In the genomic region with DNA sequence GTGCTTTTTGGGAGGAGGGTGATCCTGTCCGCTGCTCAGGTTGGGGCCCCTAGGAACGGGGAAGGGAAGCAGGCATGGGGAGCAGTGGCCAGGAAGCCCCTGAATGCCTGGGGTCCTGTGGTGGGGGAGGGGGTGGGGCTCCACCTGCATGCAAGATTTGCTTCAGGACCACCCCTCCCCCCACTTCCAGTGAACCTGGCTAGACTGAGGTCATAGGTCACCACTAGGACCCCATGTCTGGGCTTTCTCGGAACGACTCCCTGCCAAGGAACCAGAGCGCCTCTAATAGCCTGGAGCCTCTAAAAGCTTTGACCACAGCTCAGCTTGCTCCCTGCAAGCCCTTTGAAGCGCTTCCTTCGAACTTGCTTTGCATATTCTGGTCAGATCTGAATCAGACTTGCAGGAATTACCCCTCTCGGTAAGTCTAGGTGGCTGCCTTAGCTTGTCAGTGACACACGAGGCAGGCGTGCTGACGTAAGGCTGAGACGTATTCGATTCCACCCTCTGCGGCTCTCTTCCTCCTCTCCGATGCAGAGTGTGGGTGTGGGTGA, we compare ENCODE assay signal across 8 cellular contexts. TPM values are rescaled to one million over a fixed set of nuclear protein-coding genes. Genes with fewer than 3 reads are reported as not detected.
DNase-seq lines count a peak whose midpoint lies in the region; ATAC-seq and TF ChIP-seq lines count a peak whose summit lies in the region.

No MANE protein-coding gene starts in this region.

- no peak for TF ChIP-seq CTCF in left ventricle myocardium inferior (IDR thresholded peaks at IDR 0.05; ENCODE audit: borderline replicate concordance)

- peak overlapping the region; percentile 82 for H3K4me3 Mint-ChIP-seq in activated T-helper 17 cell treated with anti-CD3 and anti-CD28 coated beads, Interleukin-2, amount 50 U/mL, for 72 hours

- H3K9me3 ChIP-seq in left ventricle myocardium inferior (replicated peaks), result no peaks in the 10 kb centered on the region

- H3K27me3 Mint-ChIP-seq in activated T-helper 17 cell treated with anti-CD3 and anti-CD28 coated beads, Interleukin-2, amount 50 U/mL, for 72 hours, result no peaks in the 10 kb centered on the region

- H3K4me1 Mint-ChIP-seq in activated T-helper 17 cell treated with anti-CD3 and anti-CD28 coated beads, Interleukin-2, amount 50 U/mL, for 72 hours, result peaks cover 19% of the 10 kb centered on the region

- H3K4me1 ChIP-seq in left ventricle myocardium inferior, result peaks cover 92% of the 10 kb centered on the region

- no peaks in the 10 kb centered on the region for H3K9me3 Mint-ChIP-seq in activated T-helper 17 cell treated with anti-CD3 and anti-CD28 coated beads, Interleukin-2, amount 50 U/mL, for 72 hours

- no peaks in the 10 kb centered on the region for H3K27me3 ChIP-seq in left ventricle myocardium inferior (ENCODE audit: low read depth)

- intact Hi-C loops in left ventricle myocardium inferior (cut with micrococcal nuclease), result no loop called here

- H3K27ac ChIP-seq in left ventricle myocardium inferior (replicated peaks), result peak overlapping the region; percentile 97

- H3K4me3 ChIP-seq in left ventricle myocardium inferior, result peak overlapping the region; percentile 85

- H3K36me3 Mint-ChIP-seq in activated T-helper 17 cell treated with anti-CD3 and anti-CD28 coated beads, Interleukin-2, amount 50 U/mL, for 72 hours (ENCODE audit: low read depth), result peaks cover 50% of the 10 kb centered on the region

- H3K27ac Mint-ChIP-seq in activated T-helper 17 cell treated with anti-CD3 and anti-CD28 coated beads, Interleukin-2, amount 50 U/mL, for 72 hours, result peak overlapping the region; percentile 94

- peak; percentile 83 for DNase-seq in RKO (ENCODE audit: low spot score)
- DNase-seq in left ventricle myocardium inferior, result no peak
- DNase-seq in stimulated activated CD4-positive, alpha-beta T cell treated with anti-CD3 and anti-CD28 coated beads, Interleukin-15, amount 100 ng/mL, for 48 hours (ENCODE audit: low read depth in 2 of 2), result peak; percentile 90 to 94
- no peak for DNase-seq in NCI-H146 (lab: John Stamatoyannopoulos, UW)
- DNase-seq in NCI-H69 (lab: John Stamatoyannopoulos, UW), result no peak

- ATAC-seq in GM18909 (IDR thresholded peaks at IDR 0.05; ENCODE audit: poor library complexity, unreplicated experiment) (peak; percentile 70), HG02981 (IDR thresholded peaks at IDR 0.05; ENCODE audit: unreplicated experiment) (peak; percentile 64)
- ATAC-seq in activated T-helper 17 cell treated with anti-CD3 and anti-CD28 coated beads, Interleukin-2, amount 50 U/mL, for 72 hours (replicated peaks), result peak; percentile 61

- peaks cover 31% of the 10 kb centered on the region for H3K36me3 ChIP-seq in left ventricle myocardium inferior

RNA-seq across cellular contexts. Expression of gene SOCS3, which starts 3.6 kb away (rescaled TPM):
- total RNA-seq in activated T-helper 17 cell treated with anti-CD3 and anti-CD28 coated beads, Interleukin-2, amount 50 U/mL, for 72 hours, result 100 to 1,000 TPM; 129 to 175 TPM
- 9.5 TPM for total RNA-seq in left ventricle myocardium inferior

RNA-seq across cellular contexts. Expression of gene PGS1, which starts 22.2 kb away (rescaled TPM):
- 100 to 1,000 TPM in 1 of 2 donors, 10 to 100 TPM in 1; 76.1 to 101 TPM for total RNA-seq in activated T-helper 17 cell treated with anti-CD3 and anti-CD28 coated beads, Interleukin-2, amount 50 U/mL, for 72 hours
- total RNA-seq in left ventricle myocardium inferior, result 17.1 TPM

Comparison
In these comparisons a context has a peak if more than half of its experiments do, and no peak if none do; other contexts are left out.
1. DNase-seq: peak in RKO (single experiment) and stimulated activated CD4-positive, alpha-beta T cell treated with anti-CD3 and anti-CD28 coated beads, Interleukin-15, amount 100 ng/mL, for 48 hours (2 of 2); none in left ventricle myocardium inferior (single experiment), NCI-H146 (single experiment) and NCI-H69 (single experiment).
2. RNA of gene SOCS3, which starts 3.6 kb away (total RNA-seq): 129 to 175 TPM in activated T-helper 17 cell treated with anti-CD3 and anti-CD28 coated beads, Interleukin-2, amount 50 U/mL, for 72 hours; 9.5 TPM in left ventricle myocardium inferior (single experiment); every median in the first group is over 10 times any median in the second.
3. Peak in every context shown above with its lines, with median percentiles within 50 percentile points of each other: ATAC-seq.